8 cellular contexts compared by ENCODE assay signal in genomic region chr6:110682460-110682853, GRCh38.
A peak's percentile ranks its signal among the peaks of the same experiment; 100 is the strongest.
DNase-seq lines count a peak whose midpoint lies in the region; ATAC-seq and TF ChIP-seq lines count a peak whose summit lies in the region.

No MANE protein-coding gene starts in this region.

- TF ChIP-seq CTCF in CD14-positive monocyte (IDR thresholded peaks at IDR 0.05) (peak; percentile 76), WTC11 (IDR thresholded peaks at IDR 0.05) (peak; percentile 63), lower lobe of right lung (IDR thresholded peaks at IDR 0.05) (peak; percentile 74)

- no peaks in the 10 kb centered on the region for H3K9me3 ChIP-seq in lower lobe of right lung

- peak; percentile 98 for ATAC-seq in GM19035 (IDR thresholded peaks at IDR 0.05; ENCODE audit: unreplicated experiment)
- peak; percentile 98 for ATAC-seq in HG03175 (IDR thresholded peaks at IDR 0.05; ENCODE audit: unreplicated experiment)
- peak; percentile 88 for ATAC-seq in WTC11
- peak; percentile 94 to 97 for ATAC-seq in lower lobe of right lung

- H3K27me3 ChIP-seq in lower lobe of right lung (ENCODE audit: low read depth), result no peaks in the 10 kb centered on the region

- peaks cover 5 to 8% of the 10 kb centered on the region in 2 donors for H3K36me3 Mint-ChIP-seq in CD14-positive monocyte
- no peaks in the 10 kb centered on the region for H3K36me3 Mint-ChIP-seq in WTC11

- H3K27me3 Mint-ChIP-seq in CD14-positive monocyte (ENCODE audit: low read depth in 3 of 3) (no peaks in the 10 kb centered on the region), WTC11 (ENCODE audit: low read depth) (no peaks in the 10 kb centered on the region)

- H3K4me3 ChIP-seq in lower lobe of right lung, result no peak overlapping the region

- POLR2A ChIA-PET in WTC11 (lab: Charles Lee), result interaction anchor here (0.7 to 1.1 kb wide), 3 partner anchors 133 to 194 kb away, joined by 3 to 5 read pairs (median 3); partner anchors contain the start of genes AMD1 and CDK19

- H3K4me3 Mint-ChIP-seq in CD14-positive monocyte (no peak overlapping the region), WTC11 (no peak overlapping the region)

- peak; percentile 72 for DNase-seq in CD14-positive monocyte (ENCODE audit: low spot score)
- peak; percentile 77 for DNase-seq in NCI-H2227 (lab: John Stamatoyannopoulos, UW; ENCODE audit: unreplicated experiment)
- peak; percentile 23 for DNase-seq in WTC11 (ENCODE audit: low spot score)
- peak; percentile 88 for DNase-seq in dermis blood vessel endothelial cell
- no peak for DNase-seq in lower lobe of right lung
- DNase-seq in stimulated activated CD8-positive, alpha-beta memory T cell treated with anti-CD3 and anti-CD28 coated beads, Interleukin-2, amount 100 ng/mL, for 48 hours (ENCODE audit: low read depth in 2 of 2), result peak; percentile 2 to 8

- H3K9me3 Mint-ChIP-seq in CD14-positive monocyte, result no peaks in the 10 kb centered on the region
- H3K9me3 Mint-ChIP-seq in WTC11, result no peaks in the 10 kb centered on the region

- H3K4me1 ChIP-seq in lower lobe of right lung, result peaks cover 7% of the 10 kb centered on the region

- no peaks in the 10 kb centered on the region for H3K36me3 ChIP-seq in lower lobe of right lung

- CTCF ChIA-PET in WTC11 (lab: Charles Lee), result interaction anchor here (0.6 to 2.2 kb wide), 27 partner anchors 8 to 352 kb away, joined by 3 to 24 read pairs (median 4); partner anchors contain the start of genes AMD1, CDK19 and RPF2

- H3K27ac ChIP-seq in lower lobe of right lung, result no peak overlapping the region

- H3K4me1 Mint-ChIP-seq in CD14-positive monocyte, result peaks cover 18% of the 10 kb centered on the region
- peaks cover 2% of the 10 kb centered on the region; the same call in 1 of the 2 replicates for H3K4me1 Mint-ChIP-seq in WTC11

- intact Hi-C loops in CD14-positive monocyte (cut with micrococcal nuclease), result loop anchor here (5.0 to 10.0 kb wide), 5 partner anchors 192 to 302 kb away; partner anchors contain the start of genes AMD1 (in 1 of the 2), GTF3C6 (in 1 of the 2) and RPF2 (in 1 of the 2)
- intact Hi-C loops in lower lobe of right lung (cut with DNase I), result loop anchor here (10.0 kb wide), 1 partner anchor 272 kb away; the partner anchor contains the start of gene GTF3C6

- H3K27ac Mint-ChIP-seq in CD14-positive monocyte (peak overlapping the region in 4 of 7 donors; percentile 19 to 65 (median 36)), WTC11 (no peak overlapping the region)

TF ChIP-seq in WTC11, 78 proteins besides CTCF, POLR2A, EP300 and RAD21:
- TF ChIP-seq USF2 (CRISPR knock-in tag; IDR thresholded peaks at IDR 0.05) (no peak), IRF2 (CRISPR knock-in tag; IDR thresholded peaks at IDR 0.05; ENCODE audit: borderline replicate concordance, low read depth) (no peak), CBFB (CRISPR knock-in tag; IDR thresholded peaks at IDR 0.05; ENCODE audit: low read depth) (no peak)
- TF ChIP-seq, protein P1, sequence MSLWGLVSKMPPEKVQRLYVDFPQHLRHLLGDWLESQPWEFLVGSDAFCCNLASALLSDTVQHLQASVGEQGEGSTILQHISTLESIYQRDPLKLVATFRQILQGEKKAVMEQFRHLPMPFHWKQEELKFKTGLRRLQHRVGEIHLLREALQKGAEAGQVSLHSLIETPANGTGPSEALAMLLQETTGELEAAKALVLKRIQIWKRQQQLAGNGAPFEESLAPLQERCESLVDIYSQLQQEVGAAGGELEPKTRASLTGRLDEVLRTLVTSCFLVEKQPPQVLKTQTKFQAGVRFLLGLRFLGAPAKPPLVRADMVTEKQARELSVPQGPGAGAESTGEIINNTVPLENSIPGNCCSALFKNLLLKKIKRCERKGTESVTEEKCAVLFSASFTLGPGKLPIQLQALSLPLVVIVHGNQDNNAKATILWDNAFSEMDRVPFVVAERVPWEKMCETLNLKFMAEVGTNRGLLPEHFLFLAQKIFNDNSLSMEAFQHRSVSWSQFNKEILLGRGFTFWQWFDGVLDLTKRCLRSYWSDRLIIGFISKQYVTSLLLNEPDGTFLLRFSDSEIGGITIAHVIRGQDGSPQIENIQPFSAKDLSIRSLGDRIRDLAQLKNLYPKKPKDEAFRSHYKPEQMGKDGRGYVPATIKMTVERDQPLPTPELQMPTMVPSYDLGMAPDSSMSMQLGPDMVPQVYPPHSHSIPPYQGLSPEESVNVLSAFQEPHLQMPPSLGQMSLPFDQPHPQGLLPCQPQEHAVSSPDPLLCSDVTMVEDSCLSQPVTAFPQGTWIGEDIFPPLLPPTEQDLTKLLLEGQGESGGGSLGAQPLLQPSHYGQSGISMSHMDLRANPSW (CRISPR knock-in tag; conservative IDR thresholded peaks at IDR 0.05; ENCODE audit: low read depth), result no peak
